In the genomic region with DNA sequence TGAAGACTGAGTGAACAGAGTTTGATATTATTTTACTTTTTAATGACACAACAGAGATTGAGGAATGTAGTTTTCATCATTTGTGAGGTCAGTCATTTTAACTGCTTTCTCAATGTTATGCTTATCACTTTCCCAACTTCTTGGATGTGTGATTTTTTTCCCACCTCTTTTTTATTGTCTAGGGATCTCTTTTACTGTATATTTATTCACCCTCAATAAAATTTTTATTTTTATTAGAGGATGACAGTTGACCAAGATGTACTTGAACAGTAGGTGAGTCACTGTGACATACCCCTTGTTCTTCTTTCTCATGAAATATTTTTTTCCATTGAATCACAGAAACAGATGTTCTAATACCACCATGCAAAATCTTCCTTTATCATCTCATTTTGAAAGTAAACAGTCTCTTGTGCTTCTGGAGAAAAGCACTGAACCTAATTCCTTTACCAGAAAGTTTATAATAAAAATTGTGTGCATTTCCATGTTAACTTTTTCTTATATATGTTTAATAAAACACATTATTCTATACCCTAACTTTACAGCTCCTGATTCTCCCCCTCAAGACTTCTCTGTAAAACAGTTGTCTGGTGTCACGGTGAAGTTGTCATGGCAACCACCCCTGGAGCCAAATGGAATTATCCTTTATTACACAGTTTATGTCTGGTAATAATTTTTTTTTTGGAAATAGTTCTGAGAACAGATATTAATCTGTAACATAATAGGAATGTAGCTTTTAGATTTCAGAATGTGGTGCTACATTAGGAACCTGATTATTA, we compare ENCODE assay signal across 18 cellular contexts.
DNase-seq lines count a peak whose midpoint lies in the region; ATAC-seq, FAIRE-seq and TF ChIP-seq lines count a peak whose summit lies in the region.
"Had no signal": no experiment of that assay in that cellular context is flagged by ENCODE, and none has a peak within 500 bp of the region (broad histone marks: within the 10 kb centered on the region; RNA-seq: fewer than 3 reads in every experiment).

No MANE protein-coding gene starts in this region.

- H3K27ac ChIP-seq in breast epithelium (no peak overlapping the region), SJSA1 (peak overlapping the region; percentile 94), adrenal gland (no peak overlapping the region)
- H3K27ac ChIP-seq: BLaER1, PC-9 had no signal

- POLR2A ChIA-PET in MCF 10A (lab: Yijun Ruan, JAX) = no interaction called here

- FAIRE-seq in urothelium cell line (lab: Jason Lieb, UNC) = no peak
- FAIRE-seq: GM18507 had no signal

- H3K27me3 ChIP-seq in breast epithelium (no peaks in the 10 kb centered on the region), SJSA1 (replicated peaks) (no peaks in the 10 kb centered on the region), adrenal gland (no peaks in the 10 kb centered on the region)
- H3K27me3 ChIP-seq: BLaER1 had no signal

- no TSS peak for BruUV-seq in MCF 10A (replicated peaks; lab: Mats Ljungman, UMichigan)

- H3K4me1 Mint-ChIP-seq in MCF 10A (ENCODE audit: insufficient read depth, unreplicated experiment) = no peaks in the 10 kb centered on the region
- H3K4me1 Mint-ChIP-seq: central memory CD8-positive, alpha-beta T cell; T-helper 17 cell had no signal

- no peak overlapping the region for H3K4me3 ChIP-seq in breast epithelium
- no peak overlapping the region for H3K4me3 ChIP-seq in SJSA1
- no peak overlapping the region for H3K4me3 ChIP-seq in fibroblast of pulmonary artery (replicated peaks; ENCODE audit: low read depth, low read length)
- H3K4me3 ChIP-seq in adrenal gland = no peak overlapping the region
- H3K4me3 ChIP-seq: BLaER1, PC-9 had no signal

- H3K9me3 ChIP-seq in breast epithelium (no peaks in the 10 kb centered on the region), SJSA1 (replicated peaks) (no peaks in the 10 kb centered on the region), adrenal gland (replicated peaks in 1 of 3) (no peaks in the 10 kb centered on the region)

- H3K4me3 Mint-ChIP-seq in MCF 10A (ENCODE audit: unreplicated experiment) = no peak overlapping the region
- H3K4me3 Mint-ChIP-seq: activated CD4-positive, alpha-beta memory T cell treated with anti-CD3 and anti-CD28 coated beads for 36 hours; central memory CD8-positive, alpha-beta T cell; T-helper 17 cell had no signal

- no peaks in the 10 kb centered on the region for H3K9me3 Mint-ChIP-seq in MCF 10A (ENCODE audit: unreplicated experiment)
- H3K9me3 Mint-ChIP-seq: activated CD4-positive, alpha-beta memory T cell treated with anti-CD3 and anti-CD28 coated beads for 36 hours had no signal

- TF ChIP-seq CTCF in MCF 10A (IDR thresholded peaks at IDR 0.05; ENCODE audit: unreplicated experiment) = no peak
- no peak for TF ChIP-seq CTCF in breast epithelium (IDR thresholded peaks at IDR 0.05)
- TF ChIP-seq CTCF in fibroblast of pulmonary artery (IDR thresholded peaks at IDR 0.05; ENCODE audit: low read length, missing control alignments) = no peak
- TF ChIP-seq CTCF in adrenal gland (IDR thresholded peaks at IDR 0.05) = no peak

- H3K36me3 Mint-ChIP-seq in MCF 10A (ENCODE audit: insufficient read depth, unreplicated experiment) = no peaks in the 10 kb centered on the region
- H3K36me3 Mint-ChIP-seq: activated CD4-positive, alpha-beta memory T cell treated with anti-CD3 and anti-CD28 coated beads for 36 hours had no signal

- CTCF ChIA-PET in MCF 10A (lab: Yijun Ruan, JAX) = interaction anchor here (1.4 kb wide), 2 partner anchors 36 to 87 kb away, joined by 3 to 5 read pairs; no protein-coding TSS in a partner anchor

- peaks cover 18% of the 10 kb centered on the region for H3K27me3 Mint-ChIP-seq in MCF 10A (ENCODE audit: insufficient read depth, unreplicated experiment)
- H3K27me3 Mint-ChIP-seq: activated CD4-positive, alpha-beta memory T cell treated with anti-CD3 and anti-CD28 coated beads for 36 hours; central memory CD8-positive, alpha-beta T cell; T-helper 17 cell had no signal

- H3K36me3 ChIP-seq in breast epithelium (no peaks in the 10 kb centered on the region), SJSA1 (no peaks in the 10 kb centered on the region), adrenal gland (replicated peaks in 1 of 2) (no peaks in the 10 kb centered on the region)
- H3K36me3 ChIP-seq: BLaER1 had no signal

- 48 to 60% (median 55%) methylated on average over 1 of the region's 1 CpG for WGBS in adrenal gland, 4 donors

- ATAC-seq in GM19397 (IDR thresholded peaks at IDR 0.05; ENCODE audit: unreplicated experiment) (no peak), left lobe of liver (no peak)
- ATAC-seq: T-helper 17 cell had no signal

- DNase-seq in MCF 10A (ENCODE audit: unreplicated experiment) = peak; percentile 13
- DNase-seq in breast epithelium (ENCODE audit: low spot score in 2 of 2) = no peak
- peak in 1 of 2 experiments; percentile 76 for DNase-seq in SJSA1 (ENCODE audit: low read depth in 1 of 2, low spot score in 2 of 2)
- DNase-seq in fibroblast of pulmonary artery (ENCODE audit: low read depth) = peak; percentile 40
- DNase-seq in urothelium cell line (ENCODE audit: low spot score) = peak; percentile 2
- DNase-seq in left lobe of liver (ENCODE audit: low spot score) = no peak
- DNase-seq in adrenal gland = no peak
- DNase-seq: activated CD4-positive, alpha-beta memory T cell treated with anti-CD3 and anti-CD28 coated beads for 36 hours; erythroblast; NCI-H1930; PC-9; stimulated activated CD4-positive, alpha-beta T cell treated with anti-CD3 and anti-CD28 coated beads, Interleukin-4, amount 100 ng/mL, for 24 hours; stimulated activated naive CD4-positive, alpha-beta T cell; T-helper 17 cell had no signal

- intact Hi-C loops in MCF 10A (cut with micrococcal nuclease) = no loop called here
- intact Hi-C loops in breast epithelium (cut with DNase I; ENCODE audit: low total_unique reads) = loop anchor here (10.0 kb wide), 1 partner anchor 1005 kb away; no protein-coding TSS in a partner anchor
- intact Hi-C loops in adrenal gland (cut with DNase I) = no loop called here

- TF ChIP-seq POLR2A in breast epithelium (IDR thresholded peaks at IDR 0.05) = no peak
- no peak for TF ChIP-seq POLR2A in adrenal gland (IDR thresholded peaks at IDR 0.05)

- no peak overlapping the region for H3K27ac Mint-ChIP-seq in MCF 10A (ENCODE audit: low read depth, unreplicated experiment)
- H3K27ac Mint-ChIP-seq: activated CD4-positive, alpha-beta memory T cell treated with anti-CD3 and anti-CD28 coated beads for 36 hours; T-helper 17 cell had no signal

- H3K4me1 ChIP-seq in breast epithelium (no peaks in the 10 kb centered on the region), SJSA1 (replicated peaks) (peaks cover 23% of the 10 kb centered on the region), adrenal gland (replicated peaks in 1 of 2) (no peaks in the 10 kb centered on the region)

Comparison
In these comparisons a context has a peak if more than half of its experiments do, and no peak if none do; other contexts are left out.
1. DNase-seq: peak in MCF 10A (single experiment), fibroblast of pulmonary artery (single experiment) and urothelium cell line (single experiment); none in breast epithelium (0 of 2), left lobe of liver (single experiment) and adrenal gland (0 of 7).